In genomic region chr1:36883315-36883949, GRCh38 we compare ENCODE assay signal across 21 cellular contexts.
"Had no signal": no experiment of that assay in that cellular context is flagged by ENCODE, and none has a peak within 500 bp of the region (broad histone marks: within the 10 kb centered on the region; RNA-seq: fewer than 3 reads in every experiment).

No MANE protein-coding gene starts in this region.

- H3K4me1 ChIP-seq: left ventricle myocardium inferior, psoas muscle, sigmoid colon, spleen, upper lobe of right lung had no signal

- H3K27ac ChIP-seq: left ventricle myocardium inferior, psoas muscle, sigmoid colon, spleen, testis, upper lobe of right lung, WERI-Rb-1 had no signal

- DNase-seq: activated naive CD4-positive, alpha-beta T cell treated with Interleukin-2 at 50 U/mL for 16 hours; activated T-cell treated with anti-CD3 and anti-CD28 coated beads for 4 hours; aorta; cerebellar nuclear complex; dermis blood vessel endothelial cell; erythroblast; left ventricle myocardium inferior; mesendoderm; occipital lobe; psoas muscle; sigmoid colon; spleen; stimulated activated naive CD8-positive, alpha-beta T cell treated with anti-CD3 and anti-CD28 coated beads, Interleukin-15, amount 100 ng/mL, for 72 hours; testis; upper lobe of right lung; WERI-Rb-1 had no signal

- H3K27me3 Mint-ChIP-seq: activated CD4-positive, alpha-beta memory T cell treated with anti-CD3 and anti-CD28 coated beads, Interleukin-2, amount 10 ng/mL, durations not matched to agents 7 days and 5 days had no signal

- H3K9me3 ChIP-seq: left ventricle myocardium inferior, psoas muscle, sigmoid colon, spleen, testis, upper lobe of right lung had no signal

- H3K9me3 Mint-ChIP-seq: activated CD4-positive, alpha-beta memory T cell treated with anti-CD3 and anti-CD28 coated beads, Interleukin-2, amount 10 ng/mL, durations not matched to agents 7 days and 5 days; endodermal cell; nephron; stimulated activated naive CD8-positive, alpha-beta T cell treated with anti-CD3 and anti-CD28 coated beads, Interleukin-15, amount 100 ng/mL, for 72 hours; T-helper 1 cell treated with Interleukin-12 subunit alpha and Interleukin-12 subunit beta and Interleukin-4 antibody, amounts not matched to agents 30 μg/mL and 1 μg/mL, for 36 hours had no signal

- H3K4me3 Mint-ChIP-seq: activated CD4-positive, alpha-beta memory T cell treated with anti-CD3 and anti-CD28 coated beads, Interleukin-2, amount 10 ng/mL, durations not matched to agents 7 days and 5 days; endodermal cell; nephron; stimulated activated naive CD8-positive, alpha-beta T cell treated with anti-CD3 and anti-CD28 coated beads, Interleukin-15, amount 100 ng/mL, for 72 hours; T-helper 1 cell treated with Interleukin-12 subunit alpha and Interleukin-12 subunit beta and Interleukin-4 antibody, amounts not matched to agents 30 μg/mL and 1 μg/mL, for 36 hours had no signal

- H3K4me1 Mint-ChIP-seq: activated CD4-positive, alpha-beta memory T cell treated with anti-CD3 and anti-CD28 coated beads, Interleukin-2, amount 10 ng/mL, durations not matched to agents 7 days and 5 days; endodermal cell; nephron; stimulated activated naive CD8-positive, alpha-beta T cell treated with anti-CD3 and anti-CD28 coated beads, Interleukin-15, amount 100 ng/mL, for 72 hours had no signal

- H3K36me3 ChIP-seq: left ventricle myocardium inferior, sigmoid colon, spleen, upper lobe of right lung had no signal

- H3K27ac Mint-ChIP-seq: activated CD4-positive, alpha-beta memory T cell treated with anti-CD3 and anti-CD28 coated beads, Interleukin-2, amount 10 ng/mL, durations not matched to agents 7 days and 5 days; endodermal cell; nephron; stimulated activated naive CD8-positive, alpha-beta T cell treated with anti-CD3 and anti-CD28 coated beads, Interleukin-15, amount 100 ng/mL, for 72 hours; T-helper 1 cell treated with Interleukin-12 subunit alpha and Interleukin-12 subunit beta and Interleukin-4 antibody, amounts not matched to agents 30 μg/mL and 1 μg/mL, for 36 hours had no signal

- ATAC-seq: psoas muscle; SK-N-SH treated with all-trans-retinoic acid at 6 μM for 48 hours; stimulated activated naive CD8-positive, alpha-beta T cell treated with anti-CD3 and anti-CD28 coated beads, Interleukin-15, amount 100 ng/mL, for 72 hours; upper lobe of right lung had no signal

- H3K4me3 ChIP-seq: left ventricle myocardium inferior, psoas muscle, sigmoid colon, spleen, testis, upper lobe of right lung had no signal

- H3K27me3 ChIP-seq: sigmoid colon, testis, upper lobe of right lung had no signal
